In genomic region chr1:151511636-151512215, GRCh38 we compare ENCODE assay signal across 8 cellular contexts. TPM values are rescaled to one million over a fixed set of nuclear protein-coding genes. Genes with fewer than 3 reads are reported as not detected.
DNase-seq lines count a peak whose midpoint lies in the region; ATAC-seq and TF ChIP-seq lines count a peak whose summit lies in the region.

No MANE protein-coding gene starts in this region.

- DNase-seq in Daoy (ENCODE audit: low read depth), result peak; percentile 55
- DNase-seq in NCI-H748 (lab: John Stamatoyannopoulos, UW; ENCODE audit: unreplicated experiment), result peak; percentile 71
- DNase-seq in activated naive CD4-positive, alpha-beta T cell treated with anti-CD3 and anti-CD28 coated beads for 36 hours, result peak; percentile 42
- peak in 2 of 5 donors; percentile 33 to 60 for DNase-seq in heart left ventricle
- DNase-seq in pons (ENCODE audit: low spot score), result peak; percentile 32

- no peak for TF ChIP-seq CTCF in heart left ventricle (IDR thresholded peaks at IDR 0.05)

- H3K4me3 Mint-ChIP-seq in activated naive CD4-positive, alpha-beta T cell treated with anti-CD3 and anti-CD28 coated beads for 36 hours, result peak overlapping the region; percentile 80

- 0 to 2% (median 1%) methylated on average over 14 to 23 of the region's 23 CpGs for WGBS in heart left ventricle, 4 donors

- peaks cover 0 to 23% (median 10%) of the 10 kb centered on the region in 12 donors for H3K4me1 ChIP-seq in heart left ventricle

- no peaks in the 10 kb centered on the region for H3K36me3 ChIP-seq in heart left ventricle

- peak; percentile 12 for ATAC-seq in HG02678 (IDR thresholded peaks at IDR 0.05; ENCODE audit: unreplicated experiment)
- ATAC-seq in heart left ventricle, result peak in 3 of 4 donors; percentile 21 to 32 (median 22)
- no peak for ATAC-seq in GM21786 (IDR thresholded peaks at IDR 0.05; ENCODE audit: unreplicated experiment)
- ATAC-seq in HG02763 (IDR thresholded peaks at IDR 0.05; ENCODE audit: unreplicated experiment), result no peak

- no peak for TF ChIP-seq POLR2A in heart left ventricle (IDR thresholded peaks at IDR 0.05)

- intact Hi-C loops in activated naive CD4-positive, alpha-beta T cell treated with anti-CD3 and anti-CD28 coated beads for 36 hours (cut with micrococcal nuclease), result loop anchor here (2.0 to 5.0 kb wide), 3 partner anchors 29 to 229 kb away; partner anchors contain the start of genes POGZ, TUFT1 and ZNF687
- intact Hi-C loops in heart left ventricle (cut with DNase I), result no loop called here

- peaks cover 25% of the 10 kb centered on the region for H3K4me1 Mint-ChIP-seq in activated naive CD4-positive, alpha-beta T cell treated with anti-CD3 and anti-CD28 coated beads for 36 hours (ENCODE audit: low read depth)

- CTCF ChIA-PET in activated naive CD4-positive, alpha-beta T cell treated with anti-CD3 and anti-CD28 coated beads for 36 hours (lab: Charles Lee), result interaction anchor here (1.2 to 2.2 kb wide), 3 partner anchors 9 to 223 kb away, joined by 3 to 8 read pairs (median 8); no protein-coding TSS in a partner anchor

- H3K27me3 ChIP-seq in heart left ventricle, result peaks cover 0 to 20% (median 6%) of the 10 kb centered on the region in 9 donors

- H3K4me3 ChIP-seq in heart left ventricle, result peak overlapping the region; percentile 28 to 87 (median 68)

- no peak overlapping the region for H3K27ac Mint-ChIP-seq in activated naive CD4-positive, alpha-beta T cell treated with anti-CD3 and anti-CD28 coated beads for 36 hours

- H3K27me3 Mint-ChIP-seq in activated naive CD4-positive, alpha-beta T cell treated with anti-CD3 and anti-CD28 coated beads for 36 hours (ENCODE audit: low read depth), result no peaks in the 10 kb centered on the region

- H3K9me3 ChIP-seq in heart left ventricle, result no peaks in the 10 kb centered on the region

- no peaks in the 10 kb centered on the region for H3K36me3 Mint-ChIP-seq in activated naive CD4-positive, alpha-beta T cell treated with anti-CD3 and anti-CD28 coated beads for 36 hours (ENCODE audit: low read depth)

- no peaks in the 10 kb centered on the region for H3K9me3 Mint-ChIP-seq in activated naive CD4-positive, alpha-beta T cell treated with anti-CD3 and anti-CD28 coated beads for 36 hours

- H3K27ac ChIP-seq in heart left ventricle, result peak overlapping the region in 3 of 12 donors; percentile 6 to 72 (median 22)

RNA-seq across cellular contexts. Expression of gene CGN, which starts 0.5 kb away (rescaled TPM):
- total RNA-seq in Daoy (2014; rRNA removed; shearing (Covaris generic)), result 3.5 and 4.1 TPM in 2 replicates
- 1 to 10 TPM in 1 of 2 experiments, under 1 TPM in 1; 0.62 to 1.5 TPM for total RNA-seq in activated naive CD4-positive, alpha-beta T cell treated with anti-CD3 and anti-CD28 coated beads for 36 hours
- total RNA-seq in heart left ventricle, result 10 to 100 TPM in 1 of 9 donors, under 1 TPM in 4, not detected in 4; 0.09 to 21.0 (median 0.29) TPM
- polyA plus RNA-seq in heart left ventricle, result under 1 TPM; 0.08 to 0.18 TPM

RNA-seq across cellular contexts. Expression of gene TUFT1, which starts 28.4 kb away (rescaled TPM):
- total RNA-seq in Daoy (2014; rRNA removed; shearing (Covaris generic)), result 17.9 and 19.4 TPM in 2 replicates
- total RNA-seq in activated naive CD4-positive, alpha-beta T cell treated with anti-CD3 and anti-CD28 coated beads for 36 hours, result 1 to 10 TPM; 2.3 to 2.8 TPM
- total RNA-seq in heart left ventricle, result 10 to 100 TPM in 1 of 9 donors, 1 to 10 TPM in 8; 2.1 to 13.6 (median 4.3) TPM
- polyA plus RNA-seq in heart left ventricle, result 1 to 10 TPM; 2.4 to 5.0 TPM

RNA-seq across cellular contexts. Expression of gene POGZ, which starts 52.4 kb away (rescaled TPM):
- 8.9 and 13.7 TPM in 2 replicates for total RNA-seq in Daoy (2014; rRNA removed; shearing (Covaris generic))
- 10 to 100 TPM; 69.7 to 73.7 TPM for total RNA-seq in activated naive CD4-positive, alpha-beta T cell treated with anti-CD3 and anti-CD28 coated beads for 36 hours
- 10 to 100 TPM; 26.0 to 64.3 (median 35.5) TPM for total RNA-seq in heart left ventricle
- 10 to 100 TPM; 11.4 to 20.6 TPM for polyA plus RNA-seq in heart left ventricle

Comparison
In these comparisons a context has a peak if more than half of its experiments do, and no peak if none do; other contexts are left out.
1. ATAC-seq: peak in HG02678 (single experiment) and heart left ventricle (3 of 4); none in GM21786 (single experiment) and HG02763 (single experiment).